Comparison of ENCODE assay signal across 26 cellular contexts in genomic region chr3:178732824-178733223, GRCh38.
"Had no signal": no experiment of that assay in that cellular context is flagged by ENCODE, and none has a peak within 500 bp of the region (broad histone marks: within the 10 kb centered on the region; RNA-seq: fewer than 3 reads in every experiment).

No MANE protein-coding gene starts in this region.

- ATAC-seq: effector memory CD8-positive, alpha-beta T cell; esophagus mucosa; gastrocnemius medialis; heart right ventricle; left cardiac atrium; left lung; left ventricle myocardium superior; lower lobe of right lung; mucosa of descending colon had no signal

- H3K4me1 ChIP-seq: colonic mucosa, gastrocnemius medialis, left lung, lower lobe of right lung had no signal

- H3K36me3 ChIP-seq: colonic mucosa, esophagus squamous epithelium, gastrocnemius medialis, heart right ventricle, left lung, lower lobe of right lung had no signal

- FAIRE-seq: endometrium, islet of Langerhans, keratinocyte had no signal

- H3K27me3 ChIP-seq: colonic mucosa, esophagus squamous epithelium, gastrocnemius medialis, heart right ventricle, left lung had no signal

- H3K27ac ChIP-seq: colonic mucosa, epithelial cell of prostate, esophagus squamous epithelium, gastrocnemius medialis, heart right ventricle, left lung, lower lobe of right lung had no signal

- H3K4me3 ChIP-seq: colonic mucosa, esophagus squamous epithelium, gastrocnemius medialis, heart right ventricle, left lung, lower lobe of right lung, mucosa of descending colon had no signal

- DNase-seq: colonic mucosa; cortex of kidney; effector CD8-positive, alpha-beta T cell; effector memory CD8-positive, alpha-beta T cell; endodermal cell; erythroblast; esophagus squamous epithelium; foreskin fibroblast; foreskin melanocyte; gastrocnemius medialis; glutamatergic neuron; head of caudate nucleus; heart right ventricle; hippocampal formation; left cardiac atrium; left lung; left ventricle myocardium superior; lower lobe of right lung; mesenchymal stem cell; mucosa of descending colon; naive B cell had no signal

- H3K9me3 ChIP-seq: colonic mucosa, esophagus squamous epithelium, gastrocnemius medialis, heart right ventricle, left lung, lower lobe of right lung, mucosa of descending colon had no signal
